Comparison of ENCODE assay signal across 24 cellular contexts in the genomic region with DNA sequence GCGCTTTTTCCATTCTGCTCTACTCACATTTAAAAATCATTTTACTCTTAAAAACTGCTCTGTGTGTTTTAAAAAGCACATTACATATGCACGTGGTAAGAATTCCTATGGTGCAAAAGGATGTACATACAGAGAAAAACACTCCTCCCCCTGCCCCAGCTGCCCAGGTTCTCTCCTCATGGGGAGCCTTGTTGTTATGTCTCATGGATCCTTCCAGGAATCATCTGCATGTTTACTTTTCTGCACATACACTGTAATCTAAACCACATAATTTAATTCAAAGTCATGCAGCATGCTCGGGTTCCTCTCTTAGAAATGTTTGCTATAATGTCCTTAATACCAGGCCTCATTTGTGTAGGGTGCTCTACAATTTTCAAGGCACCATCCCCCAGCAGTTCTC.
A peak's percentile ranks its signal among the peaks of the same experiment; 100 is the strongest.
DNase-seq lines count a peak whose midpoint lies in the region; ATAC-seq, FAIRE-seq and TF ChIP-seq lines count a peak whose summit lies in the region.
"Had no signal": no experiment of that assay in that cellular context is flagged by ENCODE, and none has a peak within 500 bp of the region (broad histone marks: within the 10 kb centered on the region; RNA-seq: fewer than 3 reads in every experiment).

No MANE protein-coding gene starts in this region.

- H3K23ac ChIP-seq in neuronal stem cell (ENCODE audit: low read depth, low read length, poor library complexity), result no peak overlapping the region

- H3K27me3 ChIP-seq in cardiac muscle cell, result no peaks in the 10 kb centered on the region
- no peaks in the 10 kb centered on the region for H3K27me3 ChIP-seq in small intestine (ENCODE audit: control insufficient read depth in 2 of 2, insufficient read depth in 2 of 2, low read length in 2 of 2)
- H3K27me3 ChIP-seq in neuronal stem cell (ENCODE audit: control insufficient read depth in 3 of 3, insufficient read depth in 3 of 3, low read depth in 1 of 3, low read length in 3 of 3), result no peaks in the 10 kb centered on the region
- H3K27me3 ChIP-seq: colonic mucosa, pancreas, SJSA1 had no signal

- peak overlapping the region; percentile 30 for H3K27ac Mint-ChIP-seq in stimulated activated effector memory CD8-positive, alpha-beta T cell treated with anti-CD3 and anti-CD28 coated beads, Interleukin-12 subunit alpha, Interleukin-12 subunit beta, amount 100 ng/mL, for 72 hours
- H3K27ac Mint-ChIP-seq: activated naive CD4-positive, alpha-beta T cell treated with anti-CD3 and anti-CD28 coated beads, Interleukin-2, amount 10 ng/mL, durations not matched to agents 7 days and 5 days; CD14-positive monocyte; T-helper 1 cell treated with Interleukin-12 subunit alpha and Interleukin-12 subunit beta and Interleukin-4 antibody, amounts not matched to agents 30 μg/mL and 1 μg/mL, for 36 hours had no signal

- no peak overlapping the region for H3K4me2 ChIP-seq in neuronal stem cell (ENCODE audit: insufficient read depth, low read length, poor library complexity, severe bottlenecking)

- H2BK5ac ChIP-seq in neuronal stem cell (ENCODE audit: low read length), result no peak overlapping the region

- no peaks in the 10 kb centered on the region for H3K36me3 ChIP-seq in cardiac muscle cell
- no peaks in the 10 kb centered on the region for H3K36me3 ChIP-seq in small intestine (ENCODE audit: control insufficient read depth in 2 of 2, insufficient read depth in 2 of 2, low read length in 2 of 2)
- H3K36me3 ChIP-seq in neuronal stem cell (replicated peaks in 1 of 2; ENCODE audit: control insufficient read depth in 2 of 2, insufficient read depth in 2 of 2, low read length in 2 of 2), result peaks cover 0 to 7% of the 10 kb centered on the region in 2 donors
- H3K36me3 ChIP-seq: colonic mucosa, pancreas, SJSA1 had no signal

- no peak overlapping the region for H4K91ac ChIP-seq in neuronal stem cell (ENCODE audit: low read depth, low read length, poor library complexity)

- ATAC-seq in left ventricle myocardium superior, result no peak
- no peak for ATAC-seq in stimulated activated effector memory CD8-positive, alpha-beta T cell treated with anti-CD3 and anti-CD28 coated beads, Interleukin-12 subunit alpha, Interleukin-12 subunit beta, amount 100 ng/mL, for 72 hours
- ATAC-seq in stimulated activated naive CD8-positive, alpha-beta T cell treated with anti-CD3 and anti-CD28 coated beads, Interleukin-15, Interleukin-2, amounts not matched to agents 100 U/mL and 50 U/mL, for 24 hours, result no peak
- ATAC-seq: pancreas had no signal

- no peak overlapping the region for H2BK12ac ChIP-seq in neuronal stem cell (ENCODE audit: low read length)

- H3K9me3 Mint-ChIP-seq in stimulated activated effector memory CD8-positive, alpha-beta T cell treated with anti-CD3 and anti-CD28 coated beads, Interleukin-12 subunit alpha, Interleukin-12 subunit beta, amount 100 ng/mL, for 72 hours, result no peaks in the 10 kb centered on the region
- H3K9me3 Mint-ChIP-seq: activated naive CD4-positive, alpha-beta T cell treated with anti-CD3 and anti-CD28 coated beads, Interleukin-2, amount 10 ng/mL, durations not matched to agents 7 days and 5 days; CD14-positive monocyte; T-helper 1 cell treated with Interleukin-12 subunit alpha and Interleukin-12 subunit beta and Interleukin-4 antibody, amounts not matched to agents 30 μg/mL and 1 μg/mL, for 36 hours had no signal

- H3K4me3 ChIP-seq in cardiac muscle cell, result no peak overlapping the region
- H3K4me3 ChIP-seq in choroid plexus epithelial cell (ENCODE audit: low read depth, low read length), result no peak overlapping the region
- H3K4me3 ChIP-seq in small intestine (ENCODE audit: low read depth in 1 of 2, low read length in 2 of 2), result no peak overlapping the region
- no peak overlapping the region for H3K4me3 ChIP-seq in neuronal stem cell (ENCODE audit: low read length in 2 of 2)
- H3K4me3 ChIP-seq: colonic mucosa, lung, pancreas, SJSA1 had no signal

- H2BK120ac ChIP-seq in neuronal stem cell (ENCODE audit: low read depth, low read length), result no peak overlapping the region

- 48 to 66% (median 50%) methylated on average over 3 of the region's 3 CpGs for WGBS in small intestine, 3 donors
- no CpG with 5 or more reads among the region's 3 CpGs for WGBS in neuronal stem cell (ENCODE audit: extremely low coverage in 2 of 2, insufficient read length in 2 of 2, insufficient replicate concordance in 1 of 2), 2 donors

- intact Hi-C loops in left ventricle myocardium superior (cut with micrococcal nuclease), result no loop called here

- DNase-seq in cardiac muscle cell (ENCODE audit: low read depth in 1 of 2, low spot score in 1 of 2), result no peak
- no peak for DNase-seq in left ventricle myocardium superior
- peak; percentile 40 for DNase-seq in NCI-H2227 treated with DMSO at 0.1 percent for 48 hours (lab: John Stamatoyannopoulos, UW)
- DNase-seq in choroid plexus epithelial cell (ENCODE audit: low read depth), result peak; percentile 45
- DNase-seq in stimulated activated effector memory CD8-positive, alpha-beta T cell treated with anti-CD3 and anti-CD28 coated beads, Interleukin-12 subunit alpha, Interleukin-12 subunit beta, amount 100 ng/mL, for 72 hours (ENCODE audit: low spot score in 2 of 2), result no peak
- no peak for DNase-seq in stimulated activated naive CD8-positive, alpha-beta T cell treated with anti-CD3 and anti-CD28 coated beads, Interleukin-15, Interleukin-2, amounts not matched to agents 100 U/mL and 50 U/mL, for 24 hours
- no peak for DNase-seq in small intestine
- no peak for DNase-seq in neuronal stem cell (ENCODE audit: low spot score)
- DNase-seq: activated CD4-positive, alpha-beta T cell treated with anti-CD3 and anti-CD28 coated beads, Interleukin-2, amount 50 U/mL, for 48 hours; activated naive CD4-positive, alpha-beta T cell treated with anti-CD3 and anti-CD28 coated beads, Interleukin-2, amount 10 ng/mL, durations not matched to agents 7 days and 5 days; activated T-cell treated with anti-CD3 and anti-CD28 coated beads, Interleukin-2, amount 50 U/mL, for 1 hour; NCI-H1436; pancreas; stimulated activated CD4-positive, alpha-beta T cell treated with anti-CD3 and anti-CD28 coated beads, Interleukin-2, amount 100 ng/mL, for 48 hours had no signal

- H2BK15ac ChIP-seq in neuronal stem cell (ENCODE audit: low read length), result no peak overlapping the region

- H3K9me3 ChIP-seq in cardiac muscle cell (ENCODE audit: low read depth) (no peaks in the 10 kb centered on the region), small intestine (ENCODE audit: control insufficient read depth, low read depth) (no peaks in the 10 kb centered on the region), neuronal stem cell (replicated peaks in 1 of 2; ENCODE audit: control insufficient read depth in 2 of 2, insufficient read depth in 1 of 2, low read depth in 1 of 2, low read length in 2 of 2) (no peaks in the 10 kb centered on the region)
- H3K9me3 ChIP-seq: colonic mucosa, pancreas, SJSA1 had no signal

- no peak overlapping the region for H3K18ac ChIP-seq in neuronal stem cell (ENCODE audit: low read length)

- no peak overlapping the region for H4K8ac ChIP-seq in neuronal stem cell (ENCODE audit: low read depth, low read length)

- no peak overlapping the region for H2AK5ac ChIP-seq in neuronal stem cell (ENCODE audit: low read depth, low read length)

- FAIRE-seq in small intestine (lab: Jason Lieb, UNC), result no peak
- FAIRE-seq: endometrium, H54, islet of Langerhans, pancreas, urothelium cell line had no signal

- H3K14ac ChIP-seq in neuronal stem cell (ENCODE audit: low read length), result no peak overlapping the region

- peaks cover 5% of the 10 kb centered on the region for H3K36me3 Mint-ChIP-seq in stimulated activated effector memory CD8-positive, alpha-beta T cell treated with anti-CD3 and anti-CD28 coated beads, Interleukin-12 subunit alpha, Interleukin-12 subunit beta, amount 100 ng/mL, for 72 hours
- H3K36me3 Mint-ChIP-seq: activated naive CD4-positive, alpha-beta T cell treated with anti-CD3 and anti-CD28 coated beads, Interleukin-2, amount 10 ng/mL, durations not matched to agents 7 days and 5 days; CD14-positive monocyte had no signal

- H3K79me1 ChIP-seq in neuronal stem cell (ENCODE audit: low read depth, low read length), result no peaks in the 10 kb centered on the region

- H3K4ac ChIP-seq in neuronal stem cell (ENCODE audit: low read length), result no peak overlapping the region

- no peak overlapping the region for H2AFZ ChIP-seq in neuronal stem cell (ENCODE audit: low read length)

- TF ChIP-seq CTCF in cardiac muscle cell (IDR thresholded peaks at IDR 0.05; ENCODE audit: low read depth, low read length) (no peak), choroid plexus epithelial cell (conservative IDR thresholded peaks at IDR 0.05; ENCODE audit: low read depth, low read length) (no peak)

- H3K4me1 ChIP-seq in cardiac muscle cell (ENCODE audit: low read depth), result peaks cover 65% of the 10 kb centered on the region
- no peaks in the 10 kb centered on the region for H3K4me1 ChIP-seq in small intestine (ENCODE audit: control insufficient read depth in 2 of 2, insufficient read depth in 1 of 2, low read depth in 1 of 2, low read length in 1 of 2)
- peaks cover 26 to 35% of the 10 kb centered on the region in 2 donors for H3K4me1 ChIP-seq in neuronal stem cell (ENCODE audit: control insufficient read depth in 2 of 2, insufficient read depth in 1 of 2, low read depth in 1 of 2, low read length in 2 of 2)
- H3K4me1 ChIP-seq: colonic mucosa, pancreas had no signal

- H3K9ac ChIP-seq in neuronal stem cell (ENCODE audit: low read depth, low read length, poor library complexity), result no peak overlapping the region

- H3K4me3 Mint-ChIP-seq in stimulated activated effector memory CD8-positive, alpha-beta T cell treated with anti-CD3 and anti-CD28 coated beads, Interleukin-12 subunit alpha, Interleukin-12 subunit beta, amount 100 ng/mL, for 72 hours, result no peak overlapping the region
- H3K4me3 Mint-ChIP-seq: activated naive CD4-positive, alpha-beta T cell treated with anti-CD3 and anti-CD28 coated beads, Interleukin-2, amount 10 ng/mL, durations not matched to agents 7 days and 5 days; CD14-positive monocyte; T-helper 1 cell treated with Interleukin-12 subunit alpha and Interleukin-12 subunit beta and Interleukin-4 antibody, amounts not matched to agents 30 μg/mL and 1 μg/mL, for 36 hours had no signal

- no peaks in the 10 kb centered on the region for H3K4me1 Mint-ChIP-seq in stimulated activated effector memory CD8-positive, alpha-beta T cell treated with anti-CD3 and anti-CD28 coated beads, Interleukin-12 subunit alpha, Interleukin-12 subunit beta, amount 100 ng/mL, for 72 hours
- H3K4me1 Mint-ChIP-seq: activated naive CD4-positive, alpha-beta T cell treated with anti-CD3 and anti-CD28 coated beads, Interleukin-2, amount 10 ng/mL, durations not matched to agents 7 days and 5 days; CD14-positive monocyte had no signal

- H3K27ac ChIP-seq in cardiac muscle cell (peak overlapping the region; percentile 90), small intestine (ENCODE audit: low read depth in 1 of 2, low read length in 1 of 2) (no peak overlapping the region), neuronal stem cell (replicated peaks; ENCODE audit: low read length) (no peak overlapping the region)
- H3K27ac ChIP-seq: colonic mucosa, pancreas, SJSA1, VCaP had no signal

Comparison
In these comparisons a context has a peak if more than half of its experiments do, and no peak if none do; other contexts are left out.
1. DNase-seq: peak in NCI-H2227 treated with DMSO at 0.1 percent for 48 hours (single experiment) and choroid plexus epithelial cell (single experiment); none in cardiac muscle cell (0 of 2), left ventricle myocardium superior (single experiment), stimulated activated effector memory CD8-positive, alpha-beta T cell treated with anti-CD3 and anti-CD28 coated beads, Interleukin-12 subunit alpha, Interleukin-12 subunit beta, amount 100 ng/mL, for 72 hours (0 of 2), stimulated activated naive CD8-positive, alpha-beta T cell treated with anti-CD3 and anti-CD28 coated beads, Interleukin-15, Interleukin-2, amounts not matched to agents 100 U/mL and 50 U/mL, for 24 hours (single experiment), small intestine (single experiment) and neuronal stem cell (single experiment).